ENCODE assay signal across 14 cellular contexts in the genomic region with DNA sequence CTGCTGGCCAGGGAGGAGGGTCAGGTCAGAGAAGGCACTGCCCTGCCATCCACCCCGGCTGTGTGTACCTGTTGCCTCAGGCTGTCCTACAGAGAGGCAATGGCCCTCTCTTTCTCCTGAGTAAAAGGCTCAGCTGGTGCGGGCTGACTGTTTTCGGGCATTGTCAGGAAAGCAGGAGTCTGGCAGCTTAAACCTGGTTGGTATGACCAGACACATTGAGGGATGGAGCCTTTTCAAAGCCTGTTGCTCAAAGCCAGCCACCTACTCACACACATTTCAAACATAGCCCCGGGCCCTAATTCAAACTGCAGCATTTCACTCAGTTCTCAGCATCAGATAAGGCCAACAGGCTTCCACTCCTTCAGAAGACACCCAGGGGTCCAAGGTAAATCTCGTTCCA.
"Had no signal": no experiment of that assay in that cellular context is flagged by ENCODE, and none has a peak within 500 bp of the region (broad histone marks: within the 10 kb centered on the region; RNA-seq: fewer than 3 reads in every experiment).

No MANE protein-coding gene starts in this region.

- H3K27ac ChIP-seq: HL-60, KMS-11, RWPE1, SJCRH30 had no signal

- H3K36me3 ChIP-seq: SJCRH30 had no signal

- H3K4me1 ChIP-seq: SJCRH30 had no signal

- H3K27ac Mint-ChIP-seq: IgD-negative memory B cell had no signal

- DNase-seq: Kasumi-1; MM.1S; NCI-H1436; NCI-H226; NK-92 treated with Interleukin-12 subunit alpha and Interleukin-12 subunit beta, amount 100 ng/mL, for 24 hours; PC-3 had no signal

- H3K4me3 Mint-ChIP-seq: IgD-negative memory B cell had no signal

- H3K36me3 Mint-ChIP-seq: IgD-negative memory B cell had no signal

- ATAC-seq: K562, Panc1, PC-3, SK-N-SH treated with all-trans-retinoic acid at 6 μM for 48 hours had no signal

- H3K9me3 Mint-ChIP-seq: IgD-negative memory B cell had no signal

- H3K4me3 ChIP-seq: K562, SJCRH30 had no signal

- H3K9ac ChIP-seq: KMS-11 had no signal

- H3K4me2 ChIP-seq: KMS-11 had no signal

- H3K9me3 ChIP-seq: SJCRH30 had no signal
